In the genomic region with DNA sequence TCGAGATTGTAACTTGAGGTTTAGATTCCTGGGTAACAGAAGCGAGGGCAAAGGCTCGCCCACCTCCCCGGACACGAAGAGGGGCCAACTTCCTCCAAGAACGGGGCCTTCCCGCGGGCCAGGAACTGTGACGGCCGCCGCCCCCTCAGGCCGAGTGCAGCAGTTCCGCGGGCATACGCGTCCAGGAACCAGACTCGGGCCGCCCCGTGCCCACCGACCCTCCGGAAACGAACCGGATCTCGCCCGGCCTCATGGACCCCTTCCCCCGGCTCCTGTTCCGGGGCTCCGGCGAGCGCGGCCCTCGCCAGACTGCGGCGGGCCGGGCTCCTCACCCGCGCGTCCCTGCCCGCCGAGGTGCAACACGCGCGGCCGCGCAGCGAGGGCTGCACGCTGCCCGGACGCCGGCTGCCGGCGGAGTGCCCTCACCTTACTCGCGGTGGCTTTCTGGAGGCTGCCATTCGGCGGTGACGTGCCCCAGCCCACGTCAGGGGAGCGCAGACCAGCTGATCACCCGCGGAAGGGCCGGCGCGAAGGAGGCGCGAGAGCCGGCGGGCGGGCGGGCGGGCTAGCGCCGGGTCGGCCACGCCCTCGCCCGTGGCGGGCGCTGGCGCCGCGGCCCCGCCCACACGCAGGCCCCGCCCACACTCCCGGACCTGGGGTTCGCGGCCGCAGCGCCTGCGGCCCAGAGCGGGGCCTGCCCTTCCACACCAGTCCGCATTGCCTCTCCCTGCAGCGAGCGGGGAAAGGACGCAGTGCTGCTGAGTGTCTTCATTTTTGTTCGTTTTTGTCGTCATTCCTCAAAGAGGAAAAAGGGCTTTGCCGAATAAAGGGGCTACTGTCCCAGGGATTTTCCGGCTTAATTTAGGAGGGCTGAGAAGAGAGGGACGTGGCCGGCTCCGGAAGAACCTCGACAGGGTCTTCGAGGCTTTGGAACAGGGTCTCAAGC, we compare ENCODE assay signal across 8 cellular contexts. TPM values are rescaled to one million over a fixed set of nuclear protein-coding genes. Genes with fewer than 3 reads are reported as not detected.
DNase-seq lines count a peak whose midpoint lies in the region; ATAC-seq and TF ChIP-seq lines count a peak whose summit lies in the region.

Gene XPNPEP1 (minus strand): TSS at position 536 of the 946 bp plus-strand sequence. CDS start 78 bp downstream, at position 458.

- no peaks in the 10 kb centered on the region for H3K27me3 Mint-ChIP-seq in chondrocyte (ENCODE audit: low read depth)

- H3K4me3 ChIP-seq in AG04449 (ENCODE audit: low read depth, low read length): peak within 1 kb of the TSS; percentile 81

- ATAC-seq in GM18868 (IDR thresholded peaks at IDR 0.05; ENCODE audit: unreplicated experiment) (peak; percentile 96), HG03097 (IDR thresholded peaks at IDR 0.05; ENCODE audit: low FRiP score, unreplicated experiment) (peak; percentile 96)

- H3K36me3 Mint-ChIP-seq in chondrocyte (ENCODE audit: low read depth): no peaks in the 10 kb centered on the region

- H3K27ac ChIP-seq in layer of hippocampus (ENCODE audit: low read depth, low read length): peak within 1 kb of the TSS; percentile 87

- H3K4me3 Mint-ChIP-seq in chondrocyte (ENCODE audit: unreplicated experiment): peak within 1 kb of the TSS; percentile 81

- POLR2A ChIA-PET in AG04449 (lab: Yijun Ruan, JAX): interaction anchor here (1.0 kb wide), 2 partner anchors 13 to 17 kb away, joined by 3 to 4 read pairs; no protein-coding TSS in a partner anchor

- peaks cover 40% of the 10 kb centered on the region for H3K4me1 Mint-ChIP-seq in chondrocyte (ENCODE audit: low read depth)

- DNase-seq in AG04449 (ENCODE audit: low read depth, low spot score) (no peak), NCI-H2227 treated with DMSO at 0.1 percent for 48 hours (lab: John Stamatoyannopoulos, UW) (peak; percentile 61), chondrocyte (ENCODE audit: low spot score) (peak; percentile 94)
- peak; percentile 61 to 71 for DNase-seq in activated CD4-positive, alpha-beta T cell treated with anti-CD3 and anti-CD28 coated beads for 24 hours (ENCODE audit: low read depth in 2 of 2)
- peak; percentile 41 to 75 (median 62) for DNase-seq in stimulated activated CD4-positive, alpha-beta T cell treated with anti-CD3 and anti-CD28 coated beads, Interleukin-1b, Interleukin-23, amount 100 ng/mL, for 24 hours (ENCODE audit: low read depth in 4 of 4, low spot score in 1 of 4)

- TF ChIP-seq CTCF in AG04449 (IDR thresholded peaks at IDR 0.05; ENCODE audit: insufficient read depth, low read length, missing control alignments): peak; percentile 2
- no peak for TF ChIP-seq CTCF in chondrocyte (IDR thresholded peaks at IDR 0.05)

- no peaks in the 10 kb centered on the region for H3K9me3 Mint-ChIP-seq in chondrocyte (ENCODE audit: low read depth)

- CTCF ChIA-PET in AG04449 (lab: Yijun Ruan, JAX): interaction anchor here (1.2 to 1.4 kb wide), 2 partner anchors 12 to 26 kb away, joined by 3 read pairs; no protein-coding TSS in a partner anchor

- no peaks in the 10 kb centered on the region for H3K27me3 ChIP-seq in layer of hippocampus (ENCODE audit: control insufficient read depth, insufficient read depth, low read length)

- H3K27ac Mint-ChIP-seq in chondrocyte (ENCODE audit: unreplicated experiment): peak within 1 kb of the TSS; percentile 87

RNA-seq across cellular contexts. Expression of gene XPNPEP1, which starts in this region (rescaled TPM):
- 79.8 to 95.7 TPM (median 80.6 TPM) in 3 replicates for total RNA-seq in chondrocyte
